8 cellular contexts compared by ENCODE assay signal in the genomic region with DNA sequence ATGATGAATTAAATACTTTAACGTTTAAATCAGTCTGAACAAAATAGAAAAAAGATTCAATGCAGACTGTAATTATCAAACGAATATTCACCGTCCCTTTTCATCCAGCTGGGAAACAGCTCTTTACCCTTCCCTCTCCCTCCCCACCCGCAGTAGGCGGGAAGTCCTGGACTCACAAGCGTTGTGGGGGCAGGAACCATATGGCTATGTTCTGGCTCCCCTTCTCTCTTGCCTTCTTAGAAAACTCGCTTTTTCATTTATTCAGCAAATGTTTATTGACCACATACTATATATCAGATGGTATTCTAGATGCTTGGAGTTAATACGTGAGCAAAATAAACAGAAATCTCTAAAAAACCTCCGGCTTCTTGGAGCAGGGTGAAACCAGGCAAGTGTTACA. TPM values are rescaled to one million over a fixed set of nuclear protein-coding genes. Genes with fewer than 3 reads are reported as not detected.
DNase-seq lines count a peak whose midpoint lies in the region; ATAC-seq and TF ChIP-seq lines count a peak whose summit lies in the region.

No MANE protein-coding gene starts in this region.

- DNase-seq in AG09309 (ENCODE audit: low read depth) (no peak), LNCaP clone FGC (ENCODE audit: low read depth) (no peak), natural killer cell (no peak), NCI-H1436 (lab: John Stamatoyannopoulos, UW) (no peak), mesenteric fat pad (ENCODE audit: low spot score) (no peak)

- peak overlapping the region; percentile 94 for H3K4me3 Mint-ChIP-seq in natural killer cell

- peak overlapping the region; percentile 96 for H3K27ac ChIP-seq in cingulate gyrus (ENCODE audit: low read depth, low read length)

- H3K9me3 Mint-ChIP-seq in natural killer cell, result no peaks in the 10 kb centered on the region

- H3K27ac Mint-ChIP-seq in natural killer cell, result peak overlapping the region; percentile 88 to 95

- no peaks in the 10 kb centered on the region for H3K27me3 Mint-ChIP-seq in natural killer cell (ENCODE audit: low read depth in 2 of 2)

- TF ChIP-seq CTCF in AG09309 (IDR thresholded peaks at IDR 0.05; ENCODE audit: control insufficient read depth, insufficient read depth, low read depth, low read length, missing control alignments), result no peak
- no peak for TF ChIP-seq CTCF in LNCaP clone FGC (IDR thresholded peaks at IDR 0.05; ENCODE audit: control insufficient read depth, extremely low read depth, insufficient read depth)
- TF ChIP-seq CTCF in natural killer cell (IDR thresholded peaks at IDR 0.05), result no peak

- ATAC-seq in natural killer cell (no peak), GM18519 (IDR thresholded peaks at IDR 0.05; ENCODE audit: low FRiP score, unreplicated experiment) (no peak), HG03439 (IDR thresholded peaks at IDR 0.05; ENCODE audit: unreplicated experiment) (no peak)

- peaks cover 19 to 34% of the 10 kb centered on the region in 2 donors for H3K4me1 Mint-ChIP-seq in natural killer cell

- H3K4me3 ChIP-seq in AG09309 (ENCODE audit: control insufficient read depth, low read depth, low read length) (peak overlapping the region; percentile 70; the same call in 1 of the 2 replicates), LNCaP clone FGC (ENCODE audit: low read depth, low read length) (peak overlapping the region; percentile 72)

- intact Hi-C loops in natural killer cell (cut with micrococcal nuclease), result loop anchor here (1.0 kb wide), 1 partner anchor 25 kb away; the partner anchor contains the start of gene RCN2

- no peaks in the 10 kb centered on the region for H3K36me3 Mint-ChIP-seq in natural killer cell

RNA-seq across cellular contexts. Expression of gene SCAPER, which starts 0.7 kb away (rescaled TPM):
- 10 to 100 TPM; 48.1 to 53.6 (median 51.8) TPM for total RNA-seq in natural killer cell
- total RNA-seq in mesenteric fat pad, result 24.7 TPM

RNA-seq across cellular contexts. Expression of gene RCN2, which starts 25.7 kb away (rescaled TPM):
- total RNA-seq in natural killer cell (10 to 100 TPM; 24.1 to 30.0 (median 25.0) TPM), mesenteric fat pad (31.4 TPM)
